Comparison of ENCODE assay signal across 9 cellular contexts in the genomic region with DNA sequence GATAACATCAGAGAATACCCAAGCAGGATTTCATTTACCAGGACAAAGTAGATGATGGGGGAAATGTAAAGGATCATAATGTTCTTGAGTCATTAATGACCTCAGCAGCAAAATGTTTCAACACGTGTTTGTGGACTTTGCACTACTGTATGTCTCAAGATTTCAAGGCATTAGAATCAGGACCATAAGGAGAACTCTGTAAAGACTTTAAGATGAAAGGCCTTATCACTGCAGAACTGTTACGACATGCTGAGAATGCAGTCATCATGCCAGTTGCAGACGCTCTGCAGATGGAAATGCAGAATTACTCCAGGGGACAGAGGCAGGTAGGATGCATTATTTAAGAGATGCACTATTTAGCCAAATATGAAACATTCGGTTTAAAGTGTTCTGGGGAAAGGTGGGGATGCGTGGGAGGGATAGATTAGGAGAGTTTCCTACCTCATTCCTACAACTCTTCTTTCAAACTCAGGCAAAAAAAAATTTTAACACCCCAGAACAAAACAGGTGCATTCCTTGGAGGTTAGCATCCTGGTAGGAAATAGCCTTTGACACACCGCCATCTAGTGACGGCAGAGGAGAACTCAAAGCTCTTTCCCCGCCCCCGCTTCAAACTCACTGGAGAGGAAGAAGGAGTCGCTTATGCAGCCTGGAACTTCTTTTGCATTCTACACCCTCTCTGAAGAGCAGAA. TPM values are rescaled to one million over a fixed set of nuclear protein-coding genes. Genes with fewer than 3 reads are reported as not detected.
DNase-seq lines count a peak whose midpoint lies in the region; ATAC-seq, FAIRE-seq and TF ChIP-seq lines count a peak whose summit lies in the region.
"Had no signal": no experiment of that assay in that cellular context is flagged by ENCODE, and none has a peak within 500 bp of the region (broad histone marks: within the 10 kb centered on the region; RNA-seq: fewer than 3 reads in every experiment).

No MANE protein-coding gene starts in this region.

- no peaks in the 10 kb centered on the region for H3F3A ChIP-seq in DOHH2 (ENCODE audit: control insufficient read depth, insufficient read depth)

- no peak overlapping the region for H2BK20ac ChIP-seq in H1 (ENCODE audit: low read length)

- H2BK12ac ChIP-seq in H1 (ENCODE audit: low read depth, low read length) = no peak overlapping the region

- no peak overlapping the region for H3K18ac ChIP-seq in H1 (ENCODE audit: extremely low read depth, low read length)

- no peaks in the 10 kb centered on the region for H3K9me3 ChIP-seq in DOHH2 (ENCODE audit: control insufficient read depth, insufficient read depth, low read length)
- no peaks in the 10 kb centered on the region for H3K9me3 ChIP-seq in H1 (ENCODE audit: insufficient read depth in 2 of 2, low read depth in 1 of 2, low read length in 1 of 2)

- no peak overlapping the region for H4K91ac ChIP-seq in H1 (replicated peaks; ENCODE audit: insufficient read length, low read length)

- no peak for TF ChIP-seq EP300 in H1 (IDR thresholded peaks at IDR 0.05; ENCODE audit: borderline replicate concordance in 1 of 2, low read depth in 2 of 2, low read length in 2 of 2)

- no peak for TF ChIP-seq POLR2A in H1 (IDR thresholded peaks at IDR 0.05; ENCODE audit: control extremely low read depth in 1 of 2, low read depth in 2 of 2, low read length in 2 of 2)
- TF ChIP-seq POLR2A in GM18505 (IDR thresholded peaks at IDR 0.05; ENCODE audit: borderline replicate concordance, extremely low read depth, insufficient read depth, insufficient read length) = no peak

- no peaks in the 10 kb centered on the region for H4K20me1 ChIP-seq in DOHH2 (ENCODE audit: control insufficient read depth, insufficient read depth, low read depth, low read length)
- H4K20me1 ChIP-seq in H1 (replicated peaks in 1 of 2; ENCODE audit: control insufficient read depth in 1 of 2, insufficient read depth in 2 of 2, low read length in 2 of 2) = no peaks in the 10 kb centered on the region

- no peak overlapping the region for H2BK5ac ChIP-seq in H1 (ENCODE audit: low read depth, low read length)

- H3K27me3 ChIP-seq in DOHH2 (ENCODE audit: control insufficient read depth, low read length) = peaks cover 6% of the 10 kb centered on the region; the same call in 1 of the 2 replicates
- 0 out of 7 replicates have a peak, but pooled peaks cover 0 to 3% (median 0%) of the 10 kb centered on the region in 4 experiments for H3K27me3 ChIP-seq in H1 (replicated peaks in 1 of 4; ENCODE audit: control insufficient read depth in 3 of 4, extremely low read depth in 1 of 4, insufficient read depth in 3 of 4, low read length in 3 of 4)

- peak; percentile 96 to 98 for TF ChIP-seq RAD21 in H1 (IDR thresholded peaks at IDR 0.05 in 1 of 2, conservative IDR thresholded peaks at IDR 0.05 in 1 of 2; ENCODE audit: low read depth in 2 of 2, low read length in 2 of 2)

- H3K9ac ChIP-seq in H1 (replicated peaks in 1 of 4; ENCODE audit: extremely low read depth in 1 of 4, low read depth in 3 of 4, low read length in 3 of 4) = no peak overlapping the region

- no peak overlapping the region for H3K4ac ChIP-seq in H1 (replicated peaks; ENCODE audit: insufficient read length, low read depth, low read length)

- TF ChIP-seq CTCF in DOHH2 (IDR thresholded peaks at IDR 0.05; ENCODE audit: low read depth, low read length, poor library complexity, severe bottlenecking) = peak; percentile 81
- peak; percentile 58 to 88 (median 85) for TF ChIP-seq CTCF in H1 (IDR thresholded peaks at IDR 0.05; ENCODE audit: control extremely low read depth in 1 of 3, insufficient read depth in 1 of 3, low read depth in 1 of 3, low read length in 3 of 3)

- H3K79me2 ChIP-seq in DOHH2 (ENCODE audit: control insufficient read depth, low read length) = no peaks in the 10 kb centered on the region
- H3K79me2 ChIP-seq in H1 (ENCODE audit: control insufficient read depth in 1 of 2, insufficient read depth in 2 of 2, low read length in 2 of 2) = no peaks in the 10 kb centered on the region

- POLR2A ChIA-PET in H1 (lab: Charles Lee; ENCODE audit: partially characterized antibody) = interaction anchor here (0.7 kb wide), 1 partner anchor 346 kb away, joined by 3 read pairs; no protein-coding TSS in a partner anchor

- peak; percentile 56 for ATAC-seq in HG02852 (IDR thresholded peaks at IDR 0.05; ENCODE audit: unreplicated experiment)
- no peak for ATAC-seq in GM18505 (IDR thresholded peaks at IDR 0.05; ENCODE audit: unreplicated experiment)

- CTCF ChIA-PET in H1 (lab: Charles Lee; ENCODE audit: partially characterized antibody) = interaction anchor here (0.6 to 3.3 kb wide), 20 partner anchors 10 to 1447 kb away, joined by 3 to 23 read pairs (median 3); no protein-coding TSS in a partner anchor

- H3K79me1 ChIP-seq in H1 (ENCODE audit: low read depth, low read length) = no peaks in the 10 kb centered on the region

- no peak overlapping the region for H3K4me2 ChIP-seq in DOHH2 (ENCODE audit: low read length)
- H3K4me2 ChIP-seq in H1 (ENCODE audit: insufficient read depth in 1 of 2, low read depth in 2 of 2, low read length in 2 of 2) = no peak overlapping the region

- peak; percentile 82 for DNase-seq in NCI-H82 (lab: John Stamatoyannopoulos, UW)
- peak; percentile 10 to 49 for DNase-seq in activated CD8-positive, alpha-beta memory T cell treated with anti-CD3 and anti-CD28 coated beads for 1 hour (ENCODE audit: extremely low read depth in 1 of 2, low read depth in 1 of 2)
- peak; percentile 21 to 84 for DNase-seq in H1 (ENCODE audit: low read depth in 1 of 2, low spot score in 2 of 2)
- peak; percentile 83 for DNase-seq in midbrain (lab: John Stamatoyannopoulos, UW)
- DNase-seq in stimulated activated CD8-positive, alpha-beta memory T cell treated with anti-CD3 and anti-CD28 coated beads, Interleukin-4, amount 100 ng/mL, for 1 hour (ENCODE audit: low read depth in 2 of 2, low spot score in 1 of 2) = peak; percentile 34 to 41

- H2BK15ac ChIP-seq in H1 (ENCODE audit: low read length) = no peak overlapping the region

- no peak overlapping the region for H4K8ac ChIP-seq in H1 (ENCODE audit: extremely low read depth, insufficient read depth, low read length)

- no peak overlapping the region for H2BK120ac ChIP-seq in H1 (replicated peaks; ENCODE audit: low read depth, low read length)

- H3K9me2 ChIP-seq in DOHH2 (replicated peaks; ENCODE audit: control insufficient read depth, low read length) = no peaks in the 10 kb centered on the region

- no peak overlapping the region for H4K5ac ChIP-seq in H1 (ENCODE audit: insufficient read length, low read depth, low read length)

- H2AK5ac ChIP-seq in H1 (ENCODE audit: low read depth, low read length) = no peak overlapping the region

- WGBS in H1 (ENCODE audit: extremely low coverage in 1 of 2, insufficient coverage in 1 of 2, insufficient read length in 1 of 2, insufficient replicate concordance in 2 of 2, low coverage in 1 of 2, low lambda C conversion rate in 2 of 2, missing lambda C conversion rate in 1 of 2), 2 experiments = 22% methylated on average over 10 of the region's 10 CpGs; no CpG with 5 or more reads in 1 of the 2 experiments

- no peak overlapping the region for H3K56ac ChIP-seq in H1 (replicated peaks; ENCODE audit: insufficient read length, low read depth, low read length)

- H3K23ac ChIP-seq in H1 (ENCODE audit: insufficient read length) = no peak overlapping the region

- H3K4me1 ChIP-seq in DOHH2 (ENCODE audit: control insufficient read depth, low read length) (peaks cover 5% of the 10 kb centered on the region; the same call in 1 of the 2 replicates), H1 (replicated peaks in 1 of 4; ENCODE audit: control insufficient read depth in 3 of 4, insufficient read depth in 4 of 4, low read length in 3 of 4) (peaks cover 0 to 3% (median under 1%) of the 10 kb centered on the region in 4 experiments; a peak in 1 of 7 replicates)

- H2AFZ ChIP-seq in H1 (ENCODE audit: low read length) = peak overlapping the region; percentile 22; the same call in 1 of the 2 replicates

- H3K36me3 ChIP-seq in DOHH2 (ENCODE audit: control insufficient read depth, low read length) (no peaks in the 10 kb centered on the region), H1 (ENCODE audit: control insufficient read depth in 2 of 4, insufficient read depth in 4 of 4, low read length in 3 of 4) (no peaks in the 10 kb centered on the region)

- FAIRE-seq in H1 (lab: Jason Lieb, UNC) = peak; percentile 97

- H3K14ac ChIP-seq in H1 (ENCODE audit: insufficient read length) = no peak overlapping the region

- no peak overlapping the region for H3K4me3 ChIP-seq in DOHH2 (ENCODE audit: low read length)
- H3K4me3 ChIP-seq in H1 (ENCODE audit: extremely low read depth in 1 of 4, insufficient read depth in 2 of 4, low read depth in 3 of 4, low read length in 4 of 4) = no peak overlapping the region

- no peak overlapping the region for H3K27ac ChIP-seq in DOHH2 (ENCODE audit: low read depth, low read length)
- H3K27ac ChIP-seq in H1 (ENCODE audit: low read depth, low read length) = no peak overlapping the region

- no peaks in the 10 kb centered on the region for H3K23me2 ChIP-seq in H1 (ENCODE audit: low read depth, low read length)

TF ChIP-seq in H1, 55 proteins besides CTCF, POLR2A, EP300 and RAD21 (continues in another document):
- no peak for TF ChIP-seq EZH2 (IDR thresholded peaks at IDR 0.05; ENCODE audit: low read depth, low read length, severe bottlenecking)
- TF ChIP-seq, protein P1, sequence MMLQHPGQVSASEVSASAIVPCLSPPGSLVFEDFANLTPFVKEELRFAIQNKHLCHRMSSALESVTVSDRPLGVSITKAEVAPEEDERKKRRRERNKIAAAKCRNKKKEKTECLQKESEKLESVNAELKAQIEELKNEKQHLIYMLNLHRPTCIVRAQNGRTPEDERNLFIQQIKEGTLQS (IDR thresholded peaks at IDR 0.05; ENCODE audit: insufficient read depth, low read depth, low read length) = 0 out of 2 replicates have a peak, but pooled peaks have one; percentile 5
- TF ChIP-seq EGR1 (IDR thresholded peaks at IDR 0.05; ENCODE audit: borderline replicate concordance, low read depth, low read length) = peak; percentile 95
- TF ChIP-seq SP4 (IDR thresholded peaks at IDR 0.05; ENCODE audit: low read length) = 0 out of 2 replicates have a peak, but pooled peaks have one; percentile 35
- TF ChIP-seq KDM4A (IDR thresholded peaks at IDR 0.05; ENCODE audit: low read depth, low read length, severe bottlenecking) = no peak
- TF ChIP-seq HDAC2 (IDR thresholded peaks at IDR 0.05; ENCODE audit: borderline replicate concordance in 1 of 2, low read depth in 2 of 2, low read length in 2 of 2) = no peak
- TF ChIP-seq CREB1 (IDR thresholded peaks at IDR 0.05) = no peak
- 0 out of 2 replicates have a peak, but pooled peaks have one; percentile 10 for TF ChIP-seq SP1 (IDR thresholded peaks at IDR 0.05; ENCODE audit: low read depth, low read length)

RNA-seq across cellular contexts. Expression of a gene that starts 43.3 kb away (rescaled TPM):
- total RNA-seq in H1 (2021; fragmentation: NEBNext Ultra II Directional; extraction: Animal tissue kit (Norgen Biotek cat#: 25700)) = not detected in 2 replicates
- polyA plus RNA-seq in H1 (2011; rRNA removed) = not detected in 2 replicates
- not detected for polyA plus RNA-seq in H1 (2011; cell fraction: cytosol; rRNA removed)
- polyA plus RNA-seq in H1 (2011; cell fraction: nucleus; rRNA removed) = not detected
- not detected in 4 replicates for polyA plus RNA-seq in H1 (2012, experiment 1 of 2)
- polyA plus RNA-seq in H1 (2012, experiment 2 of 2) = not detected
- polyA plus RNA-seq in H1 (2013, experiment 1 of 2) = not detected
- not detected for polyA plus RNA-seq in H1 (2013, experiment 2 of 2)
- not detected in 2 replicates for polyA minus RNA-seq in H1 (2011; rRNA and poly(A)+ RNA removed)
- polyA minus RNA-seq in H1 (2011; cell fraction: cytosol; rRNA and poly(A)+ RNA removed) = not detected
- not detected for polyA minus RNA-seq in H1 (2011; cell fraction: nucleus; rRNA and poly(A)+ RNA removed)
- polyA plus RNA-seq: esophagus had no signal

Comparison
In these comparisons a context has a peak if more than half of its experiments do, and no peak if none do; other contexts are left out.
1. DNase-seq: peak in every context shown above with its lines; median percentile 83 in midbrain; 82 in NCI-H82; 52 in H1; 38 in stimulated activated CD8-positive, alpha-beta memory T cell treated with anti-CD3 and anti-CD28 coated beads, Interleukin-4, amount 100 ng/mL, for 1 hour; 30 in activated CD8-positive, alpha-beta memory T cell treated with anti-CD3 and anti-CD28 coated beads for 1 hour.